In genomic region chr1:34806396-34806795, GRCh38 we compare ENCODE assay signal across 28 cellular contexts. TPM values are rescaled to one million over a fixed set of nuclear protein-coding genes. Genes with fewer than 3 reads are reported as not detected.
DNase-seq lines count a peak whose midpoint lies in the region; ATAC-seq, FAIRE-seq and TF ChIP-seq lines count a peak whose summit lies in the region.
"Had no signal": no experiment of that assay in that cellular context is flagged by ENCODE, and none has a peak within 500 bp of the region (broad histone marks: within the 10 kb centered on the region; RNA-seq: fewer than 3 reads in every experiment).

No MANE protein-coding gene starts in this region.

- WGBS in heart left ventricle, 4 donors = 47 to 75% (median 52%) methylated on average over 3 of the region's 3 CpGs

- H3K27me3 ChIP-seq in heart left ventricle (no peaks in the 10 kb centered on the region), astrocyte (ENCODE audit: insufficient read depth, low read length) (no peaks in the 10 kb centered on the region)
- H3K27me3 ChIP-seq: adrenal gland, spleen, stomach had no signal

- H3K36me3 ChIP-seq in heart left ventricle = peaks cover 0 to 9% (median 0%) of the 10 kb centered on the region in 9 donors
- H3K36me3 ChIP-seq in astrocyte (ENCODE audit: insufficient read depth, low read length) = no peaks in the 10 kb centered on the region
- H3K36me3 ChIP-seq: adrenal gland, lower lobe of right lung, SJCRH30, stomach had no signal

- H3K27ac ChIP-seq in heart left ventricle (no peak overlapping the region), astrocyte (ENCODE audit: low read depth, low read length) (no peak overlapping the region)
- H3K27ac ChIP-seq: adrenal gland, lower lobe of right lung, SJCRH30, spleen, stomach had no signal

- no peak for FAIRE-seq in astrocyte (lab: Jason Lieb, UNC)
- FAIRE-seq: G401.6, GM12878, GM19239 had no signal

- intact Hi-C loops in left cardiac atrium (cut with DNase I) = no loop called here
- intact Hi-C loops in heart left ventricle (cut with DNase I) = no loop called here

- TF ChIP-seq CTCF in heart left ventricle (IDR thresholded peaks at IDR 0.05) (no peak), astrocyte (IDR thresholded peaks at IDR 0.05; ENCODE audit: insufficient read depth, low read depth, low read length) (no peak)

- H2AFZ ChIP-seq in astrocyte (ENCODE audit: low read depth, low read length) = peak overlapping the region; percentile 37

- no peak overlapping the region for H3K9ac ChIP-seq in astrocyte (ENCODE audit: low read length)

- no peak for DNase-seq in left cardiac atrium
- no peak for DNase-seq in heart left ventricle
- DNase-seq in astrocyte (ENCODE audit: low read depth) = peak; percentile 55
- peak; percentile 56 for DNase-seq in hepatic stellate cell (ENCODE audit: low spot score)
- no peak for DNase-seq in NK-92 (lab: John Stamatoyannopoulos, UW; ENCODE audit: unreplicated experiment)
- DNase-seq in activated T-cell treated with anti-CD3 and anti-CD28 coated beads, Interleukin-2, amount 50 U/mL, for 48 hours = no peak
- no peak for DNase-seq in AML-193 (lab: John Stamatoyannopoulos, UW)
- DNase-seq: 8988T; activated CD4-positive, alpha-beta T cell treated with anti-CD3 and anti-CD28 coated beads, Interleukin-2, amount 10 ng/mL, durations not matched to agents 7 days and 5 days; activated gamma-delta T cell; adrenal gland; C1 segment of cervical spinal cord; caudate nucleus; glutamatergic neuron; Karpas-422; lower lobe of right lung; NCI-H187; SJCRH30; spleen; stomach had no signal

- H3K9me3 ChIP-seq in heart left ventricle (peaks cover 0 to 14% (median 0%) of the 10 kb centered on the region in 12 donors), astrocyte (ENCODE audit: insufficient read depth, low read depth, low read length) (no peaks in the 10 kb centered on the region)
- H3K9me3 ChIP-seq: adrenal gland, lower lobe of right lung, SJCRH30 had no signal

- H3K36me3 Mint-ChIP-seq in astrocyte (ENCODE audit: low read depth, unreplicated experiment) = peaks cover 6% of the 10 kb centered on the region
- H3K36me3 Mint-ChIP-seq: type B pancreatic cell had no signal

- no peaks in the 10 kb centered on the region for H4K20me1 ChIP-seq in astrocyte (ENCODE audit: insufficient read depth, low read length)

- no peak overlapping the region for H3K4me3 Mint-ChIP-seq in astrocyte (ENCODE audit: unreplicated experiment)
- H3K4me3 Mint-ChIP-seq: activated CD4-positive, alpha-beta T cell treated with anti-CD3 and anti-CD28 coated beads, Interleukin-2, amount 10 ng/mL, durations not matched to agents 7 days and 5 days; T-helper 1 cell treated with Interleukin-12 subunit alpha and Interleukin-12 subunit beta and Interleukin-4 antibody, amounts not matched to agents 30 μg/mL and 1 μg/mL, for 36 hours; type B pancreatic cell had no signal

- no peaks in the 10 kb centered on the region for H3K79me2 ChIP-seq in astrocyte (ENCODE audit: insufficient read depth, low read length)

- H3K9me3 Mint-ChIP-seq in astrocyte (ENCODE audit: unreplicated experiment) = peaks cover 7% of the 10 kb centered on the region

- H3K4me2 ChIP-seq in astrocyte (ENCODE audit: low read length) = no peak overlapping the region

- no peak overlapping the region for H3K27ac Mint-ChIP-seq in astrocyte (ENCODE audit: unreplicated experiment)
- H3K27ac Mint-ChIP-seq: activated CD4-positive, alpha-beta T cell treated with anti-CD3 and anti-CD28 coated beads, Interleukin-2, amount 10 ng/mL, durations not matched to agents 7 days and 5 days; T-helper 1 cell treated with Interleukin-12 subunit alpha and Interleukin-12 subunit beta and Interleukin-4 antibody, amounts not matched to agents 30 μg/mL and 1 μg/mL, for 36 hours; type B pancreatic cell had no signal

- peaks cover 3% of the 10 kb centered on the region for H3K27me3 Mint-ChIP-seq in astrocyte (ENCODE audit: low read depth, unreplicated experiment)
- H3K27me3 Mint-ChIP-seq: activated CD4-positive, alpha-beta T cell treated with anti-CD3 and anti-CD28 coated beads, Interleukin-2, amount 10 ng/mL, durations not matched to agents 7 days and 5 days; type B pancreatic cell had no signal

- H3K4me3 ChIP-seq in heart left ventricle (no peak overlapping the region), astrocyte (ENCODE audit: insufficient read depth, low read depth, low read length) (no peak overlapping the region)
- H3K4me3 ChIP-seq: adrenal gland, GM12878, lower lobe of right lung, SJCRH30, spleen, stomach had no signal

- no peak for TF ChIP-seq POLR2A in heart left ventricle (IDR thresholded peaks at IDR 0.05)

- H3K4me1 Mint-ChIP-seq in astrocyte (ENCODE audit: low read depth, unreplicated experiment) = peaks cover 10% of the 10 kb centered on the region

- ATAC-seq in left cardiac atrium (peak; percentile 5 to 27), heart left ventricle (no peak)
- ATAC-seq in activated CD4-positive, CD25-positive, alpha-beta regulatory T cell treated with anti-CD3 and anti-CD28 coated beads, Interleukin-2, amount 50 U/mL, for 24 hours = no peak
- ATAC-seq: GM12878, lower lobe of right lung had no signal

- H3K4me1 ChIP-seq in heart left ventricle (peaks cover 0 to 10% (median 0%) of the 10 kb centered on the region in 12 donors), astrocyte (ENCODE audit: insufficient read depth, low read length) (no peaks in the 10 kb centered on the region)
- H3K4me1 ChIP-seq: adrenal gland, lower lobe of right lung, SJCRH30, spleen, stomach had no signal

RNA-seq across cellular contexts. Expression of gene GJA4, which starts 13.6 kb away (rescaled TPM):
- total RNA-seq in left cardiac atrium = 10 to 100 TPM; 25.5 to 35.1 TPM
- total RNA-seq in heart left ventricle = 10 to 100 TPM; 14.2 to 78.0 (median 22.6) TPM
- 10 to 100 TPM; 23.0 to 36.9 TPM for polyA plus RNA-seq in heart left ventricle
- total RNA-seq in astrocyte = not detected in 2 replicates
- total RNA-seq: activated CD4-positive, alpha-beta T cell treated with anti-CD3 and anti-CD28 coated beads, Interleukin-2, amount 10 ng/mL, durations not matched to agents 7 days and 5 days; H4; renal cortical epithelial cell; SJCRH30 had no signal

RNA-seq across cellular contexts. Expression of gene GJB3, which starts 25.4 kb away (rescaled TPM):
- not detected for total RNA-seq in left cardiac atrium
- not detected for total RNA-seq in heart left ventricle
- polyA plus RNA-seq in heart left ventricle = not detected
- total RNA-seq in astrocyte = 0.32 TPM in 1 of 2 replicates, not detected in the other
- total RNA-seq: activated CD4-positive, alpha-beta T cell treated with anti-CD3 and anti-CD28 coated beads, Interleukin-2, amount 10 ng/mL, durations not matched to agents 7 days and 5 days; GM12878; H4; SJCRH30; spleen had no signal
- polyA plus RNA-seq: GM12878 had no signal

RNA-seq across cellular contexts. Expression of gene GJB4, which starts 46.9 kb away (rescaled TPM):
- not detected for total RNA-seq in left cardiac atrium
- not detected for total RNA-seq in heart left ventricle
- polyA plus RNA-seq in heart left ventricle = not detected
- total RNA-seq in astrocyte = not detected in 2 replicates
- total RNA-seq: activated CD4-positive, alpha-beta T cell treated with anti-CD3 and anti-CD28 coated beads, Interleukin-2, amount 10 ng/mL, durations not matched to agents 7 days and 5 days; adrenal gland; GM12878; H4; SJCRH30; spleen had no signal
- polyA plus RNA-seq: adrenal gland, GM12878, spleen had no signal

RNA-seq across cellular contexts. Expression of gene GJB5, which starts 51.5 kb away (rescaled TPM):
- total RNA-seq in left cardiac atrium (not detected), heart left ventricle (not detected), astrocyte (not detected in 2 replicates)
- polyA plus RNA-seq in heart left ventricle = not detected
- total RNA-seq: activated CD4-positive, alpha-beta T cell treated with anti-CD3 and anti-CD28 coated beads, Interleukin-2, amount 10 ng/mL, durations not matched to agents 7 days and 5 days; adrenal gland; GM12878; H4; lower lobe of right lung; SJCRH30; spleen had no signal
- polyA plus RNA-seq: adrenal gland, GM12878 had no signal

RNA-seq across cellular contexts. Expression of gene SMIM12, which starts 53.2 kb away (rescaled TPM):
- total RNA-seq in left cardiac atrium = 10 to 100 TPM; 40.0 to 68.2 TPM
- total RNA-seq in heart left ventricle = 10 to 100 TPM; 33.5 to 52.4 (median 37.8) TPM
- 10 to 100 TPM; 16.1 to 98.5 TPM for polyA plus RNA-seq in heart left ventricle
- 38.1 and 43.6 TPM in 2 replicates for total RNA-seq in astrocyte

Comparison
In these comparisons a context has a peak if more than half of its experiments do, and no peak if none do; other contexts are left out.
1. ATAC-seq: peak in left cardiac atrium (2 of 2); none in heart left ventricle (0 of 4) and activated CD4-positive, CD25-positive, alpha-beta regulatory T cell treated with anti-CD3 and anti-CD28 coated beads, Interleukin-2, amount 50 U/mL, for 24 hours (0 of 2).
2. DNase-seq: peak in astrocyte (single experiment) and hepatic stellate cell (single experiment); none in left cardiac atrium (single experiment), heart left ventricle (0 of 5), NK-92 (single experiment), activated T-cell treated with anti-CD3 and anti-CD28 coated beads, Interleukin-2, amount 50 U/mL, for 48 hours (0 of 2) and AML-193 (0 of 2).
3. RNA of gene GJA4, which starts 13.6 kb away (total RNA-seq): 25.5 to 35.1 TPM in left cardiac atrium and 14.2 to 78.0 TPM in heart left ventricle; not detected in astrocyte; every median in the first group is over 10 times any median in the second.